In the genomic region with DNA sequence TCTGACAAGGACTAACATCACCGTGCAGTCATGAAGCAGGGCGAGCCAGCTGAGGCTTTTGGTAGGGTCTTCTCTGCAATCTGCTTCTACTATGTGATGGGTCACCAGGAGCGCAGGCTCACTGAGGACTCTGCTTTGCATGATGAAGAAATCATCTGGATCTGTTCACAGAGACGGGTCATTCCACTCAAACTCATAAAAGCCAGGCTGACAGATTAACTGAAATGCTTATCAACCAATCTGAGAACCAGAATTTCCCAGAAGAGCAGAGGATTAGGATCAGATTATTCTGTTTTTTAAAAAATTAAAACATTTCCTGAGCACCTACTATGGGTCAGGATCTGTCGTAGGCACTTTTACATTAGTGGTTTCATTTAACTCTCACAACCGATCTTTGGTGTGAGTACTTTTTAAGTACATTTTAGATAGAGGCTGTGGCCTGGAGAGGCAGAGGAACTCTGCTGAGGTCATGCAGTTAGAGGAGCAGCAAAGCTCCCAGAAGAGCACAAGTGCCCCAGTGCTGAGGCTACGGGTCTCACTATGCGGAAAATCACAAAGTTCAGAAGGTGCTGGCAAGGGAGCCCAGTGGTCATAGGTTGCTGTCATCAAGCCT, we compare ENCODE assay signal across 1 cellular context.
TF ChIP-seq lines count a peak whose summit lies in the region.

No MANE protein-coding gene starts in this region.

TF ChIP-seq in IMR-90, 13 proteins besides CTCF, POLR2A, EP300 and RAD21 (continued from another document):
- TF ChIP-seq CHD1 (IDR thresholded peaks at IDR 0.05; ENCODE audit: low read depth, low read length), result no peak
TF ChIP-seq in IMR-90: peak in this region for 0.
